In genomic region chr17:8789743-8790142, GRCh38 we compare ENCODE assay signal across 22 cellular contexts. TPM values are rescaled to one million over a fixed set of nuclear protein-coding genes. Genes with fewer than 3 reads are reported as not detected.
"Had no signal": no experiment of that assay in that cellular context is flagged by ENCODE, and none has a peak within 500 bp of the region (broad histone marks: within the 10 kb centered on the region; RNA-seq: fewer than 3 reads in every experiment).

No MANE protein-coding gene starts in this region.

- H3K27me3 Mint-ChIP-seq: activated naive CD8-positive, alpha-beta T cell had no signal

- H3K4me3 ChIP-seq: body of pancreas, skin epidermis, suprapubic skin had no signal

- H3K27ac Mint-ChIP-seq: activated CD8-positive, alpha-beta T cell treated with anti-CD3 and anti-CD28 coated beads, Interleukin-2, amount 10 ng/mL, durations not matched to agents 7 days and 5 days; activated naive CD8-positive, alpha-beta T cell; T-cell had no signal

- H3K27ac ChIP-seq: body of pancreas, skin epidermis, suprapubic skin had no signal

- H3K4me3 Mint-ChIP-seq: activated CD8-positive, alpha-beta T cell treated with anti-CD3 and anti-CD28 coated beads, Interleukin-2, amount 10 ng/mL, durations not matched to agents 7 days and 5 days; activated naive CD8-positive, alpha-beta T cell; naive thymus-derived CD8-positive, alpha-beta T cell; T-cell had no signal

- H3K27me3 ChIP-seq: body of pancreas, suprapubic skin had no signal

- H3K9me3 ChIP-seq: body of pancreas, SK-N-SH, suprapubic skin had no signal

- H3K36me3 Mint-ChIP-seq: T-cell had no signal

- DNase-seq: activated CD4-positive, alpha-beta T cell treated with anti-CD3 and anti-CD28 coated beads for 48 hours; activated CD8-positive, alpha-beta T cell treated with anti-CD3 and anti-CD28 coated beads, Interleukin-2, amount 10 ng/mL, durations not matched to agents 7 days and 5 days; activated gamma-delta T cell treated with Interleukin-2 at 50 U/mL for 16 hours; amygdala; body of pancreas; caudate nucleus; foreskin melanocyte; naive thymus-derived CD8-positive, alpha-beta T cell; right cardiac atrium; SK-N-SH; stimulated activated CD4-positive, alpha-beta T cell treated with anti-CD3 and anti-CD28 coated beads, Interleukin-15, amount 100 ng/mL, for 24 hours; stimulated activated CD4-positive, alpha-beta T cell treated with anti-CD3 and anti-CD28 coated beads, Interleukin-4, amount 100 ng/mL, for 4 hours; stimulated activated CD8-positive, alpha-beta memory T cell treated with anti-CD3 and anti-CD28 coated beads, Interleukin-4, amount 100 ng/mL, for 48 hours; stimulated activated naive CD4-positive, alpha-beta T cell treated with Interleukin-2 at 50 U/mL for 16 hours; T-cell; T1000 had no signal

- ATAC-seq: activated CD8-positive, alpha-beta T cell treated with anti-CD3 and anti-CD28 coated beads, Interleukin-2, amount 10 ng/mL, durations not matched to agents 7 days and 5 days; body of pancreas; naive thymus-derived CD8-positive, alpha-beta T cell; right cardiac atrium; T-cell had no signal

- H3K36me3 ChIP-seq: suprapubic skin had no signal

RNA-seq across cellular contexts. Expression of gene MFSD6L, which starts 9.4 kb away (rescaled TPM):
- total RNA-seq: endothelial cell of umbilical vein, right cardiac atrium had no signal

RNA-seq across cellular contexts. Expression of gene SPDYE4, which starts 31.4 kb away (rescaled TPM):
- total RNA-seq: activated CD8-positive, alpha-beta T cell treated with anti-CD3 and anti-CD28 coated beads, Interleukin-2, amount 10 ng/mL, durations not matched to agents 7 days and 5 days; body of pancreas; endothelial cell of umbilical vein; mucosa of gallbladder; naive thymus-derived CD8-positive, alpha-beta T cell; posterior vena cava; right cardiac atrium; suprapubic skin; T-cell had no signal

RNA-seq across cellular contexts. Expression of gene CCDC42, which starts 45.1 kb away (rescaled TPM):
- total RNA-seq: body of pancreas, endothelial cell of umbilical vein, mucosa of gallbladder, posterior vena cava, right cardiac atrium, suprapubic skin had no signal
